Comparison of ENCODE assay signal across 1 cellular context in the genomic region with DNA sequence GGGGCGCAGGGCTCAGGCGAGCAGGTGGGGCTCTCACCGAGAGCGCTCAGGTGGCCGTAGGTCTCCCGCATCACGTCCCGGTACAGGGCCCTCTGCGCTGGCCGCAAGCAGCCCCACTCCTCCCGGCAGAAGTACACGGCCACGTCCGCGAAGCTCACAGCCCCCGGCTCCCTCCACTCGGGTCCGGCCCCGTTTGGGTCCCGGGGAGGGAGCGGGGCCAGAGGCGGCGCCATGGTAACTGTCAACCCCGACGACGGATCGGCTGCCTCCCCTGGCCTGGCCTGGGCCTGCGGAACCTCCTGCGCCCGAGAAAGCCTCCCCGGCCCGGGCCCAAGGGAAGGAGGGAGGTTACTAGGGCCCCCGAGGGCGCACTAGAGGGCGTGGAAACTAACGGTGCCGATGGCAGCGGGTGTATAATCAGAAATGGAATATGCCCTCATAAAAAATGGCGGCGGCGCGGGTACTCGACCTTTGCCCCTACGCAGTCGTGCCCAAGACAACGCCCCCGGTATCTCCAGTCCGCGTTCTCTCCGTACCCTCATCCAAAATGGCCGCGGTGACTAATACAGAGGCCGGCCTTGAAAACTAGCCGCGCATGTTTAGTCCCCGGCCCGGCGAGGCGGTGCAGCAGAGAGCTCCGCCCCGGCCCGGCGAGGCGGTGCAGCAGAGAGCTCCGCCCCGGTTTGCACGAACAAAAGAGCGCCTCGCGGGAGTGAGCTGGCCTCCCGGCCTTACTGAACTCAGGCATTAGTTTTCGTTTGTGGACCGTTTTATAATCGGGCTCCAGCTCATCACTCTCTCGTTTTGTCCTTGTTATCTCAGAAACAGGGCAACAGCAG.
A peak's percentile ranks its signal among the peaks of the same experiment; 100 is the strongest.
TF ChIP-seq lines count a peak whose summit lies in the region.

A gene (minus strand): TSS at position 425 of the 839 bp plus-strand sequence. CDS start 192 bp downstream, at position 233.

TF ChIP-seq in HEK293, 187 proteins besides CTCF, POLR2A, EP300 and RAD21 (continued from another document):
- TF ChIP-seq, protein P1, sequence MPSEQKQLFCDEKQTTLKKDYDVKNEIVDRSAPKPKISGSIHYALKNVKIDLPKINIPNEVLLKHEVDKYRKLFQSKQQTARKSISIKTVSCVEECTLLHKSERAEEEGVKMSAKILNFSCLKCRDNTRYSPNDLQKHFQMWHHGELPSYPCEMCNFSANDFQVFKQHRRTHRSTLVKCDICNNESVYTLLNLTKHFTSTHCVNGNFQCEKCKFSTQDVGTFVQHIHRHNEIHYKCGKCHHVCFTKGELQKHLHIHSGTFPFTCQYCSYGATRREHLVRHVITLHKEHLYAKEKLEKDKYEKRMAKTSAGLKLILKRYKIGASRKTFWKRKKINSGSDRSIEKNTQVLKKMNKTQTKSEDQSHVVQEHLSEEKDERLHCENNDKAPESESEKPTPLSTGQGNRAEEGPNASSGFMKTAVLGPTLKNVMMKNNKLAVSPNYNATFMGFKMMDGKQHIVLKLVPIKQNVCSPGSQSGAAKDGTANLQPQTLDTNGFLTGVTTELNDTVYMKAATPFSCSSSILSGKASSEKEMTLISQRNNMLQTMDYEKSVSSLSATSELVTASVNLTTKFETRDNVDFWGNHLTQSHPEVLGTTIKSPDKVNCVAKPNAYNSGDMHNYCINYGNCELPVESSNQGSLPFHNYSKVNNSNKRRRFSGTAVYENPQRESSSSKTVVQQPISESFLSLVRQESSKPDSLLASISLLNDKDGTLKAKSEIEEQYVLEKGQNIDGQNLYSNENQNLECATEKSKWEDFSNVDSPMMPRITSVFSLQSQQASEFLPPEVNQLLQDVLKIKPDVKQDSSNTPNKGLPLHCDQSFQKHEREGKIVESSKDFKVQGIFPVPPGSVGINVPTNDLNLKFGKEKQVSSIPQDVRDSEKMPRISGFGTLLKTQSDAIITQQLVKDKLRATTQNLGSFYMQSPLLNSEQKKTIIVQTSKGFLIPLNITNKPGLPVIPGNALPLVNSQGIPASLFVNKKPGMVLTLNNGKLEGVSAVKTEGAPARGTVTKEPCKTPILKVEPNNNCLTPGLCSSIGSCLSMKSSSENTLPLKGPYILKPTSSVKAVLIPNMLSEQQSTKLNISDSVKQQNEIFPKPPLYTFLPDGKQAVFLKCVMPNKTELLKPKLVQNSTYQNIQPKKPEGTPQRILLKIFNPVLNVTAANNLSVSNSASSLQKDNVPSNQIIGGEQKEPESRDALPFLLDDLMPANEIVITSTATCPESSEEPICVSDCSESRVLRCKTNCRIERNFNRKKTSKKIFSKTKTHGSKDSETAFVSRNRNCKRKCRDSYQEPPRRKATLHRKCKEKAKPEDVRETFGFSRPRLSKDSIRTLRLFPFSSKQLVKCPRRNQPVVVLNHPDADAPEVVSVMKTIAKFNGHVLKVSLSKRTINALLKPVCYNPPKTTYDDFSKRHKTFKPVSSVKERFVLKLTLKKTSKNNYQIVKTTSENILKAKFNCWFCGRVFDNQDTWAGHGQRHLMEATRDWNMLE (tag by site-specific recombination; conservative IDR thresholded peaks at IDR 0.05; ENCODE audit: low read depth): peak; percentile 71
- TF ChIP-seq KLF16 (tag by site-specific recombination; IDR thresholded peaks at IDR 0.05) (peak; percentile 86), ZNF433 (tag by site-specific recombination; IDR thresholded peaks at IDR 0.05; ENCODE audit: low read depth) (no peak), ZNF311 (tag by site-specific recombination; IDR thresholded peaks at IDR 0.05; ENCODE audit: borderline replicate concordance) (no peak), ZNF785 (tag by site-specific recombination; IDR thresholded peaks at IDR 0.05) (no peak), ZNF341 (tag by site-specific recombination; IDR thresholded peaks at IDR 0.05; ENCODE audit: low read depth) (peak; percentile 80), ZNF521 (tag by site-specific recombination; IDR thresholded peaks at IDR 0.05) (no peak), SALL2 (tag by site-specific recombination; IDR thresholded peaks at IDR 0.05; ENCODE audit: borderline replicate concordance) (no peak), ZNF510 (tag by site-specific recombination; IDR thresholded peaks at IDR 0.05; ENCODE audit: insufficient replicate concordance) (peak; percentile 92), ZBTB17 (tag by site-specific recombination; IDR thresholded peaks at IDR 0.05) (peak; percentile 95), ZNF37A (tag by site-specific recombination; IDR thresholded peaks at IDR 0.05) (no peak), ZBTB20 (tag by site-specific recombination; IDR thresholded peaks at IDR 0.05) (peak; percentile 99), ZNF670 (tag by site-specific recombination; IDR thresholded peaks at IDR 0.05; ENCODE audit: low read depth) (no peak), ZSCAN16 (tag by site-specific recombination; IDR thresholded peaks at IDR 0.05) (0 out of 2 replicates have a peak, but pooled peaks have one; percentile 11), ZNF114 (tag by site-specific recombination; IDR thresholded peaks at IDR 0.05) (no peak), ZNF133 (tag by site-specific recombination; IDR thresholded peaks at IDR 0.05) (no peak), ZNF660 (tag by site-specific recombination; IDR thresholded peaks at IDR 0.05) (peak; percentile 96), ZNF292 (tag by site-specific recombination; IDR thresholded peaks at IDR 0.05; ENCODE audit: borderline replicate concordance, low read depth) (no peak)
- TF ChIP-seq, protein P2, sequence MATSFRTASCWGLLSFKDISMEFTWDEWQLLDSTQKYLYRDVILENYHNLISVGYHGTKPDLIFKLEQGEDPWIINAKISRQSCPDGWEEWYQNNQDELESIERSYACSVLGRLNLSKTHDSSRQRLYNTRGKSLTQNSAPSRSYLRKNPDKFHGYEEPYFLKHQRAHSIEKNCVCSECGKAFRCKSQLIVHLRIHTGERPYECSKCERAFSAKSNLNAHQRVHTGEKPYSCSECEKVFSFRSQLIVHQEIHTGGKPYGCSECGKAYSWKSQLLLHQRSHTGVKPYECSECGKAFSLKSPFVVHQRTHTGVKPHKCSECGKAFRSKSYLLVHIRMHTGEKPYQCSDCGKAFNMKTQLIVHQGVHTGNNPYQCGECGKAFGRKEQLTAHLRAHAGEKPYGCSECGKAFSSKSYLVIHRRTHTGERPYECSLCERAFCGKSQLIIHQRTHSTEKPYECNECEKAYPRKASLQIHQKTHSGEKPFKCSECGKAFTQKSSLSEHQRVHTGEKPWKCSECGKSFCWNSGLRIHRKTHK (tag by site-specific recombination; IDR thresholded peaks at IDR 0.05): no peak
- TF ChIP-seq, protein P3, sequence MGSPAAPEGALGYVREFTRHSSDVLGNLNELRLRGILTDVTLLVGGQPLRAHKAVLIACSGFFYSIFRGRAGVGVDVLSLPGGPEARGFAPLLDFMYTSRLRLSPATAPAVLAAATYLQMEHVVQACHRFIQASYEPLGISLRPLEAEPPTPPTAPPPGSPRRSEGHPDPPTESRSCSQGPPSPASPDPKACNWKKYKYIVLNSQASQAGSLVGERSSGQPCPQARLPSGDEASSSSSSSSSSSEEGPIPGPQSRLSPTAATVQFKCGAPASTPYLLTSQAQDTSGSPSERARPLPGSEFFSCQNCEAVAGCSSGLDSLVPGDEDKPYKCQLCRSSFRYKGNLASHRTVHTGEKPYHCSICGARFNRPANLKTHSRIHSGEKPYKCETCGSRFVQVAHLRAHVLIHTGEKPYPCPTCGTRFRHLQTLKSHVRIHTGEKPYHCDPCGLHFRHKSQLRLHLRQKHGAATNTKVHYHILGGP (tag by site-specific recombination; IDR thresholded peaks at IDR 0.05): no peak
